Comparison of ENCODE assay signal across 1 cellular context in the genomic region with DNA sequence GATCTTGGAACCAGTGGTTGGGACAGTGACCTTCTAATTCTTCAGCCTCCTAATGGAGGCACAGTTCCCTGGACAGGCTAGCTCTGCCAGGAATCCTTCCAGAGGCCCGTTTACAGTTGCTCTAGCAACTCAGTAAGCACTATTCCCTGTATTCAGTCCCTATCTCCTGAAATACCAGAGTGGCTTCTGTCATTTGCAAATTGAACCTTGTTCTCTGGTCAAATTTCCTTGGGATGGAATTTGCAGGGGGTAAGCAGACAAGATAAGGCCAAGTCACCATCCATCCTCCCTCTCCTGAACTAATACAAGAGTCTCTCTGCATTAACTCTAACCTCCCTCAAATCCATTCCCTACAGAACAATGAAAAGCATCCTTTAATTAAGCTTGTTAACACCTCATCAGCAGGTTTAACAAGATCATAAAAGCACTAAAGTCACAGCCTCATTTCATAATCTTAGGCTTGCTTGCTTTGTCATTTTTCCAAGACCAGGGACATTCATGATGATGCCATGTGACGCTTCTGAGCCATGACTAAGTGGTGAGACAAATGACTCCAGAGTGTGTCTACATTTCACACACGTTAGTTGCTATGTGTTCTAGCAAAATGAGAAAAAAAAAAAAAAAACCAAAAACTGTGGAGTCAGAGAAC.
TF ChIP-seq lines count a peak whose summit lies in the region.

No MANE protein-coding gene starts in this region.

TF ChIP-seq in HepG2, 621 proteins besides CTCF, POLR2A, EP300 and RAD21 (continued from another document and continues in another):
- TF ChIP-seq ARID3A (IDR thresholded peaks at IDR 0.05; ENCODE audit: low read depth, low read length) (peak; percentile 34; the same call in 1 of the 2 replicates), RXRB (CRISPR knock-in tag; IDR thresholded peaks at IDR 0.05; ENCODE audit: borderline replicate concordance) (no peak), MAFF (IDR thresholded peaks at IDR 0.05; ENCODE audit: low read depth, low read length) (no peak), RFXAP (CRISPR knock-in tag; IDR thresholded peaks at IDR 0.05; ENCODE audit: borderline replicate concordance) (no peak), DZIP1 (CRISPR knock-in tag; IDR thresholded peaks at IDR 0.05) (no peak), SKIL (CRISPR knock-in tag; IDR thresholded peaks at IDR 0.05; ENCODE audit: borderline replicate concordance) (no peak), MIER2 (CRISPR knock-in tag; IDR thresholded peaks at IDR 0.05) (no peak), PHF20 (CRISPR knock-in tag; IDR thresholded peaks at IDR 0.05) (no peak), ZNF337 (CRISPR knock-in tag; IDR thresholded peaks at IDR 0.05; ENCODE audit: borderline replicate concordance, low read depth) (0 out of 2 replicates have a peak, but pooled peaks have one; percentile 28), HOXA3 (CRISPR knock-in tag; IDR thresholded peaks at IDR 0.05) (peak; percentile 54; the same call in 1 of the 2 replicates), NCOA2 (CRISPR knock-in tag; IDR thresholded peaks at IDR 0.05) (peak; percentile 55; the same call in 1 of the 2 replicates), ZFP36L2 (CRISPR knock-in tag; IDR thresholded peaks at IDR 0.05) (no peak), ZNF256 (CRISPR knock-in tag; conservative IDR thresholded peaks at IDR 0.05) (no peak), GMEB1 (CRISPR knock-in tag; IDR thresholded peaks at IDR 0.05; ENCODE audit: borderline replicate concordance) (0 out of 2 replicates have a peak, but pooled peaks have one; percentile 27), NFIB (CRISPR knock-in tag; IDR thresholded peaks at IDR 0.05; ENCODE audit: borderline replicate concordance) (no peak), ZNF562 (CRISPR knock-in tag; IDR thresholded peaks at IDR 0.05; ENCODE audit: borderline replicate concordance) (no peak), HDAC2 (CRISPR knock-in tag; IDR thresholded peaks at IDR 0.05) (peak; percentile 61; the same call in 1 of the 2 replicates), NKX3-1 (CRISPR knock-in tag; IDR thresholded peaks at IDR 0.05) (0 out of 2 replicates have a peak, but pooled peaks have one; percentile 33), RFX1 (IDR thresholded peaks at IDR 0.05) (peak; percentile 81; the same call in 1 of the 2 replicates), DMAP1 (CRISPR knock-in tag; IDR thresholded peaks at IDR 0.05) (0 out of 2 replicates have a peak, but pooled peaks have one; percentile 21), IKZF1 (IDR thresholded peaks at IDR 0.05) (no peak), ZBTB25 (CRISPR knock-in tag; IDR thresholded peaks at IDR 0.05) (no peak), ZNF644 (CRISPR knock-in tag; IDR thresholded peaks at IDR 0.05; ENCODE audit: low read depth) (no peak), LCORL (IDR thresholded peaks at IDR 0.05) (no peak), LCORL (CRISPR knock-in tag; IDR thresholded peaks at IDR 0.05) (no peak), ZNF232 (CRISPR knock-in tag; IDR thresholded peaks at IDR 0.05; ENCODE audit: borderline replicate concordance) (0 out of 2 replicates have a peak, but pooled peaks have one; percentile 27), ZFP90 (CRISPR knock-in tag; IDR thresholded peaks at IDR 0.05; ENCODE audit: borderline replicate concordance) (no peak), ELF3 (CRISPR knock-in tag; IDR thresholded peaks at IDR 0.05) (peak; percentile 28; the same call in 1 of the 2 replicates), ZBTB43 (CRISPR knock-in tag; conservative IDR thresholded peaks at IDR 0.05) (no peak), YEATS4 (CRISPR knock-in tag; IDR thresholded peaks at IDR 0.05; ENCODE audit: borderline replicate concordance) (0 out of 2 replicates have a peak, but pooled peaks have one; percentile 21), ISL2 (CRISPR knock-in tag; IDR thresholded peaks at IDR 0.05) (peak; percentile 52; the same call in 1 of the 2 replicates), CBX5 (CRISPR knock-in tag; IDR thresholded peaks at IDR 0.05; ENCODE audit: borderline replicate concordance) (no peak), THAP9 (CRISPR knock-in tag; IDR thresholded peaks at IDR 0.05; ENCODE audit: borderline replicate concordance) (no peak), RORA (CRISPR knock-in tag; IDR thresholded peaks at IDR 0.05) (no peak), SSRP1 (CRISPR knock-in tag; IDR thresholded peaks at IDR 0.05) (no peak), NAIF1 (CRISPR knock-in tag; IDR thresholded peaks at IDR 0.05; ENCODE audit: borderline replicate concordance) (no peak), ZNF629 (CRISPR knock-in tag; conservative IDR thresholded peaks at IDR 0.05) (peak; percentile 30; the same call in 1 of the 2 replicates), IRF2 (CRISPR knock-in tag; IDR thresholded peaks at IDR 0.05) (no peak), MLLT10 (CRISPR knock-in tag; IDR thresholded peaks at IDR 0.05) (no peak), SP140L (CRISPR knock-in tag; IDR thresholded peaks at IDR 0.05; ENCODE audit: borderline replicate concordance) (no peak), ZNF746 (CRISPR knock-in tag; IDR thresholded peaks at IDR 0.05) (no peak), RELA (CRISPR knock-in tag; IDR thresholded peaks at IDR 0.05) (no peak), ZBTB7A (CRISPR knock-in tag; IDR thresholded peaks at IDR 0.05) (no peak), ZNF672 (CRISPR knock-in tag; IDR thresholded peaks at IDR 0.05) (no peak)
- TF ChIP-seq, protein P1, sequence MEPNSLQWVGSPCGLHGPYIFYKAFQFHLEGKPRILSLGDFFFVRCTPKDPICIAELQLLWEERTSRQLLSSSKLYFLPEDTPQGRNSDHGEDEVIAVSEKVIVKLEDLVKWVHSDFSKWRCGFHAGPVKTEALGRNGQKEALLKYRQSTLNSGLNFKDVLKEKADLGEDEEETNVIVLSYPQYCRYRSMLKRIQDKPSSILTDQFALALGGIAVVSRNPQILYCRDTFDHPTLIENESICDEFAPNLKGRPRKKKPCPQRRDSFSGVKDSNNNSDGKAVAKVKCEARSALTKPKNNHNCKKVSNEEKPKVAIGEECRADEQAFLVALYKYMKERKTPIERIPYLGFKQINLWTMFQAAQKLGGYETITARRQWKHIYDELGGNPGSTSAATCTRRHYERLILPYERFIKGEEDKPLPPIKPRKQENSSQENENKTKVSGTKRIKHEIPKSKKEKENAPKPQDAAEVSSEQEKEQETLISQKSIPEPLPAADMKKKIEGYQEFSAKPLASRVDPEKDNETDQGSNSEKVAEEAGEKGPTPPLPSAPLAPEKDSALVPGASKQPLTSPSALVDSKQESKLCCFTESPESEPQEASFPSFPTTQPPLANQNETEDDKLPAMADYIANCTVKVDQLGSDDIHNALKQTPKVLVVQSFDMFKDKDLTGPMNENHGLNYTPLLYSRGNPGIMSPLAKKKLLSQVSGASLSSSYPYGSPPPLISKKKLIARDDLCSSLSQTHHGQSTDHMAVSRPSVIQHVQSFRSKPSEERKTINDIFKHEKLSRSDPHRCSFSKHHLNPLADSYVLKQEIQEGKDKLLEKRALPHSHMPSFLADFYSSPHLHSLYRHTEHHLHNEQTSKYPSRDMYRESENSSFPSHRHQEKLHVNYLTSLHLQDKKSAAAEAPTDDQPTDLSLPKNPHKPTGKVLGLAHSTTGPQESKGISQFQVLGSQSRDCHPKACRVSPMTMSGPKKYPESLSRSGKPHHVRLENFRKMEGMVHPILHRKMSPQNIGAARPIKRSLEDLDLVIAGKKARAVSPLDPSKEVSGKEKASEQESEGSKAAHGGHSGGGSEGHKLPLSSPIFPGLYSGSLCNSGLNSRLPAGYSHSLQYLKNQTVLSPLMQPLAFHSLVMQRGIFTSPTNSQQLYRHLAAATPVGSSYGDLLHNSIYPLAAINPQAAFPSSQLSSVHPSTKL (CRISPR knock-in tag; IDR thresholded peaks at IDR 0.05), result peak; percentile 76
